Comparison of ENCODE assay signal across 24 cellular contexts in the genomic region with DNA sequence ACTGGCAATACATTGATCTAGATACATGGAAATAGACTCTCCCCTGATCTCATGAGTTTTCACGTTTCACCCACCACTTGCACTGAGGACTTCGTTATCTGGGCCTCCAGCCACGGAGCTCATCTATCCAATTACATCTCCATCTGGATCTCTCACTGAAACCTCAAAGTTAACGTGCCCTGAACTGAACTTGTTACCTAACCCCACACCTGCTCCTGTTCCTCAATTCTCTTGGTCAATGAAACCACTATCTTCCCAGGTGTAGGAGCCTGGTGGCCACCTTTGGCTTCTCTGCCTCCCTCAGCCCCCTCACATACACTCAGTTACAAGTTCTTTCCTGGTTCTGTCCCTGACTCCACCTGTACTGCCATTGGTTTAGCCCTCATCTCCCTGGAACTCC. TPM values are rescaled to one million over a fixed set of nuclear protein-coding genes. Genes with fewer than 3 reads are reported as not detected.
"Had no signal": no experiment of that assay in that cellular context is flagged by ENCODE, and none has a peak within 500 bp of the region (broad histone marks: within the 10 kb centered on the region; RNA-seq: fewer than 3 reads in every experiment).

No MANE protein-coding gene starts in this region.

- H3K4me3 Mint-ChIP-seq: activated CD4-positive, alpha-beta T cell treated with anti-CD3 and anti-CD28 coated beads, Interleukin-2, amount 10 ng/mL, durations not matched to agents 7 days and 5 days; activated CD8-positive, alpha-beta T cell treated with anti-CD3 and anti-CD28 coated beads, Interleukin-2, amount 10 ng/mL, durations not matched to agents 7 days and 5 days; activated naive CD4-positive, alpha-beta T cell treated with anti-CD3 and anti-CD28 coated beads for 36 hours; activated T-cell treated with anti-CD3 and anti-CD28 coated beads, Interleukin-2, amount 50 U/mL, for 24 hours; T-helper 1 cell treated with Interleukin-12 subunit alpha and Interleukin-12 subunit beta and Interleukin-4 antibody, amounts not matched to agents 30 μg/mL and 1 μg/mL, for 36 hours; T-helper 2 cell treated with Interferon-gamma antibody and Interleukin-4, amounts not matched to agents 5 μg/mL and 100 μg/mL, for 36 hours had no signal

- H3K4me1 Mint-ChIP-seq: activated CD4-positive, alpha-beta T cell treated with anti-CD3 and anti-CD28 coated beads, Interleukin-2, amount 10 ng/mL, durations not matched to agents 7 days and 5 days had no signal

- H3K4me2 ChIP-seq: SK-N-SH had no signal

- H3K36me3 ChIP-seq: brain microvascular endothelial cell, SJSA1 had no signal

- H3K27me3 ChIP-seq: brain microvascular endothelial cell, SJSA1 had no signal

- H3K27ac Mint-ChIP-seq: activated CD4-positive, alpha-beta T cell treated with anti-CD3 and anti-CD28 coated beads, Interleukin-2, amount 10 ng/mL, durations not matched to agents 7 days and 5 days; activated CD8-positive, alpha-beta T cell treated with anti-CD3 and anti-CD28 coated beads, Interleukin-2, amount 10 ng/mL, durations not matched to agents 7 days and 5 days; activated naive CD4-positive, alpha-beta T cell treated with anti-CD3 and anti-CD28 coated beads for 36 hours; activated naive CD4-positive, alpha-beta T cell treated with anti-CD3 and anti-CD28 coated beads, Interleukin-2, amount 50 U/mL, for 72 hours; activated T-cell treated with anti-CD3 and anti-CD28 coated beads, Interleukin-2, amount 50 U/mL, for 24 hours; T-helper 1 cell treated with Interleukin-12 subunit alpha and Interleukin-12 subunit beta and Interleukin-4 antibody, amounts not matched to agents 30 μg/mL and 1 μg/mL, for 36 hours; T-helper 2 cell treated with Interferon-gamma antibody and Interleukin-4, amounts not matched to agents 5 μg/mL and 100 μg/mL, for 36 hours had no signal

- H3K27ac ChIP-seq: brain microvascular endothelial cell, SJSA1 had no signal

- H3K36me3 Mint-ChIP-seq: activated naive CD4-positive, alpha-beta T cell treated with anti-CD3 and anti-CD28 coated beads, Interleukin-2, amount 50 U/mL, for 72 hours had no signal

- H3K9me3 Mint-ChIP-seq: activated CD4-positive, alpha-beta T cell treated with anti-CD3 and anti-CD28 coated beads, Interleukin-2, amount 10 ng/mL, durations not matched to agents 7 days and 5 days; activated naive CD4-positive, alpha-beta T cell treated with anti-CD3 and anti-CD28 coated beads for 36 hours; activated T-cell treated with anti-CD3 and anti-CD28 coated beads, Interleukin-2, amount 50 U/mL, for 24 hours; T-helper 1 cell treated with Interleukin-12 subunit alpha and Interleukin-12 subunit beta and Interleukin-4 antibody, amounts not matched to agents 30 μg/mL and 1 μg/mL, for 36 hours; T-helper 2 cell treated with Interferon-gamma antibody and Interleukin-4, amounts not matched to agents 5 μg/mL and 100 μg/mL, for 36 hours had no signal

- DNase-seq: activated CD4-positive, alpha-beta T cell treated with anti-CD3 and anti-CD28 coated beads, Interleukin-2, amount 10 ng/mL, durations not matched to agents 7 days and 5 days; activated CD4-positive, alpha-beta T cell treated with anti-CD3 and anti-CD28 coated beads, Interleukin-2, amount 50 U/mL, for 48 hours; activated CD8-positive, alpha-beta T cell treated with anti-CD3 and anti-CD28 coated beads, Interleukin-2, amount 10 ng/mL, durations not matched to agents 7 days and 5 days; activated gamma-delta T cell treated with Interleukin-2 at 50 U/mL for 16 hours; activated naive CD4-positive, alpha-beta T cell treated with anti-CD3 and anti-CD28 coated beads for 36 hours; activated T-cell treated with anti-CD3 and anti-CD28 coated beads, Interleukin-2, amount 50 U/mL, for 24 hours; amniotic stem cell; aorta; brain microvascular endothelial cell; central memory CD4-positive, alpha-beta T cell; NCI-H1105; NCI-H1436 treated with DMSO at 0.1 percent for 48 hours; NCI-H1694 treated with DMSO at 0.1 percent for 48 hours; NCI-H2029; NCI-H2227 treated with DMSO at 0.1 percent for 48 hours; NCI-H446 treated with DMSO at 0.1 percent for 48 hours; SHP77 treated with DMSO at 0.1 percent for 48 hours; SK-N-SH had no signal

- H3K9ac ChIP-seq: SK-N-SH had no signal

- H3K9me3 ChIP-seq: SJSA1, SK-N-SH had no signal

- H3K4me1 ChIP-seq: SJSA1 had no signal

- H3K4me3 ChIP-seq: SJSA1 had no signal

- ATAC-seq: activated CD8-positive, alpha-beta T cell treated with anti-CD3 and anti-CD28 coated beads, Interleukin-2, amount 10 ng/mL, durations not matched to agents 7 days and 5 days; activated naive CD4-positive, alpha-beta T cell treated with anti-CD3 and anti-CD28 coated beads, Interleukin-2, amount 50 U/mL, for 72 hours; Panc1 had no signal

RNA-seq across cellular contexts. Expression of a gene that starts 9.7 kb away (rescaled TPM):
- total RNA-seq: MCF 10A had no signal
